2 cellular contexts compared by ENCODE assay signal in the genomic region with DNA sequence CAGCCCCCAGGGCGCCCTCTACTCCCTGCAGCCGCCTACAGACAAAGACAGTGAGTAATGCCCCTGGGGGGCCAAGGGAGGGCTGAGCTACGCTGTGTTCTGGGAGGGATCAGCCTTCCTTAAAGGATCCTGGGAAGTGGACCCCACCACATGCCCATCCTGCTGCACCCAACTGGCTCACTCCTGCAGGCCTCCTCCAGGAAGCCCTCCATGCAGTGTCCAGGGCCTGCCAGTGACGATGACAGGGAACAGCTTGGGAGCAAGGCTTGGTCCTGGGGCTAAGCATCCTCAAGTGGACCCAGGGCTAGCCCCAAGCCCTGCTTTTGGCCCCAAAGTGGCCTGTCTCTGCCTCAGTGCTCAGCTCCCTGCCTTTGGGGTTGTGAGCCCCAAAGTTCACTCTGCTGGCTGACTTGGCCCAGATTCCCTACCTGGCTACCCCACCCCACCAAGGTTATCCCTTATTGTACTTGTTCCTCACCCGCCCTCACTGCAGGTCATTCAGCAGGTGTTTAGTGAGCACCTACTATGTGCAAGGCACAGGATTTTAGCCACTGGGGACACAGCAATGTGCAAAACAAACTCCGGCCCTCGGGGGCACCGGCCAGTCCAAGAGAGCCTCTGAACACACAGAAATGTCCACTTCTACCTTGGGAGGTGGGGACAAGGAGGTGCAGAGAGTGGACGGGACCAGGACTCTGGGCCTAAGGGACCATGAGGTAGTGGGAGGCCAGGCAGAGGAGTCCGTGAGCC.
TF ChIP-seq lines count a peak whose summit lies in the region.

No MANE protein-coding gene starts in this region.

TF ChIP-seq in HEK293, 187 proteins besides CTCF, POLR2A, EP300 and RAD21 (continued from another document):
- TF ChIP-seq ZNF692 (tag by site-specific recombination; IDR thresholded peaks at IDR 0.05): peak; percentile 79
- TF ChIP-seq ZFP69B (tag by site-specific recombination; IDR thresholded peaks at IDR 0.05): peak; percentile 80; the same call in 1 of the 2 replicates
- TF ChIP-seq, protein P1, sequence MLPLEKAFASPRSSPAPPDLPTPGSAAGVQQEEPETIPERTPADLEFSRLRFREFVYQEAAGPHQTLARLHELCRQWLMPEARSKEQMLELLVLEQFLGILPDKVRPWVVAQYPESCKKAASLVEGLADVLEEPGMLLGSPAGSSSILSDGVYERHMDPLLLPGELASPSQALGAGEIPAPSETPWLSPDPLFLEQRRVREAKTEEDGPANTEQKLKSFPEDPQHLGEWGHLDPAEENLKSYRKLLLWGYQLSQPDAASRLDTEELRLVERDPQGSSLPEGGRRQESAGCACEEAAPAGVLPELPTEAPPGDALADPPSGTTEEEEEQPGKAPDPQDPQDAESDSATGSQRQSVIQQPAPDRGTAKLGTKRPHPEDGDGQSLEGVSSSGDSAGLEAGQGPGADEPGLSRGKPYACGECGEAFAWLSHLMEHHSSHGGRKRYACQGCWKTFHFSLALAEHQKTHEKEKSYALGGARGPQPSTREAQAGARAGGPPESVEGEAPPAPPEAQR (tag by site-specific recombination; IDR thresholded peaks at IDR 0.05): no peak
TF ChIP-seq in HEK293: peak in this region for 3.

TF ChIP-seq in K562, 482 proteins besides CTCF, POLR2A, EP300 and RAD21 (continued from another document):
- TF ChIP-seq SMARCC2 (IDR thresholded peaks at IDR 0.05; ENCODE audit: low read depth) (no peak), ZFP36 (IDR thresholded peaks at IDR 0.05; ENCODE audit: low read depth, low read length, partially characterized antibody) (peak; percentile 90), NCOR1 (IDR thresholded peaks at IDR 0.05) (no peak), BRCA1 (IDR thresholded peaks at IDR 0.05) (no peak), BRCA1 (CRISPR knock-in tag; IDR thresholded peaks at IDR 0.05) (no peak)
TF ChIP-seq in K562: peak in this region for 2.
